Comparison of ENCODE assay signal across 1 cellular context in genomic region chr1:11908139-11909021, GRCh38.
TF ChIP-seq lines count a peak whose summit lies in the region.

No MANE protein-coding gene starts in this region.

TF ChIP-seq in K562, 482 proteins besides CTCF, POLR2A, EP300 and RAD21 (continued from another document and continues in another):
- TF ChIP-seq ATF6 (CRISPR knock-in tag; IDR thresholded peaks at IDR 0.05) (peak; percentile 54), RFX5 (IDR thresholded peaks at IDR 0.05; ENCODE audit: low read depth, low read length) (no peak), ZNF584 (CRISPR knock-in tag; IDR thresholded peaks at IDR 0.05; ENCODE audit: low read depth) (peak; percentile 89), GTF2A2 (tag; IDR thresholded peaks at IDR 0.05) (no peak), PTRF (tag; IDR thresholded peaks at IDR 0.05) (no peak), SMARCC2 (IDR thresholded peaks at IDR 0.05; ENCODE audit: low read depth) (peak; percentile 35; the same call in 1 of the 2 replicates), CUX1 (CRISPR knock-in tag; IDR thresholded peaks at IDR 0.05) (peak; percentile 95), ZNF224 (CRISPR knock-in tag; IDR thresholded peaks at IDR 0.05) (no peak; the same call in none of the 2 replicates), RAD51 (IDR thresholded peaks at IDR 0.05; ENCODE audit: borderline replicate concordance, low read depth) (peak; percentile 59; the same call in 1 of the 2 replicates), CREM (IDR thresholded peaks at IDR 0.05; ENCODE audit: low read depth) (peak; percentile 58), NFIC (IDR thresholded peaks at IDR 0.05) (peak; percentile 88), FOS (IDR thresholded peaks at IDR 0.05; ENCODE audit: extremely low read depth, insufficient read length) (no peak), ELF1 (tag; IDR thresholded peaks at IDR 0.05) (peak; percentile 84), ZNF507 (tag; conservative IDR thresholded peaks at IDR 0.05) (no peak), FOXJ3 (CRISPR knock-in tag; IDR thresholded peaks at IDR 0.05) (no peak), TAL1 (IDR thresholded peaks at IDR 0.05) (0 out of 2 replicates have a peak, but pooled peaks have one; percentile 38)
- TF ChIP-seq, protein P1, sequence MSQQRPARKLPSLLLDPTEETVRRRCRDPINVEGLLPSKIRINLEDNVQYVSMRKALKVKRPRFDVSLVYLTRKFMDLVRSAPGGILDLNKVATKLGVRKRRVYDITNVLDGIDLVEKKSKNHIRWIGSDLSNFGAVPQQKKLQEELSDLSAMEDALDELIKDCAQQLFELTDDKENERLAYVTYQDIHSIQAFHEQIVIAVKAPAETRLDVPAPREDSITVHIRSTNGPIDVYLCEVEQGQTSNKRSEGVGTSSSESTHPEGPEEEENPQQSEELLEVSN (IDR thresholded peaks at IDR 0.05; ENCODE audit: borderline replicate concordance in 1 of 2, extremely low read depth in 1 of 2, insufficient read depth in 1 of 2, insufficient read length in 1 of 2, low read depth in 1 of 2, low read length in 1 of 2, poor library complexity in 1 of 2, severe bottlenecking in 1 of 2), result peak; percentile 32 to 79
- TF ChIP-seq, protein P2, sequence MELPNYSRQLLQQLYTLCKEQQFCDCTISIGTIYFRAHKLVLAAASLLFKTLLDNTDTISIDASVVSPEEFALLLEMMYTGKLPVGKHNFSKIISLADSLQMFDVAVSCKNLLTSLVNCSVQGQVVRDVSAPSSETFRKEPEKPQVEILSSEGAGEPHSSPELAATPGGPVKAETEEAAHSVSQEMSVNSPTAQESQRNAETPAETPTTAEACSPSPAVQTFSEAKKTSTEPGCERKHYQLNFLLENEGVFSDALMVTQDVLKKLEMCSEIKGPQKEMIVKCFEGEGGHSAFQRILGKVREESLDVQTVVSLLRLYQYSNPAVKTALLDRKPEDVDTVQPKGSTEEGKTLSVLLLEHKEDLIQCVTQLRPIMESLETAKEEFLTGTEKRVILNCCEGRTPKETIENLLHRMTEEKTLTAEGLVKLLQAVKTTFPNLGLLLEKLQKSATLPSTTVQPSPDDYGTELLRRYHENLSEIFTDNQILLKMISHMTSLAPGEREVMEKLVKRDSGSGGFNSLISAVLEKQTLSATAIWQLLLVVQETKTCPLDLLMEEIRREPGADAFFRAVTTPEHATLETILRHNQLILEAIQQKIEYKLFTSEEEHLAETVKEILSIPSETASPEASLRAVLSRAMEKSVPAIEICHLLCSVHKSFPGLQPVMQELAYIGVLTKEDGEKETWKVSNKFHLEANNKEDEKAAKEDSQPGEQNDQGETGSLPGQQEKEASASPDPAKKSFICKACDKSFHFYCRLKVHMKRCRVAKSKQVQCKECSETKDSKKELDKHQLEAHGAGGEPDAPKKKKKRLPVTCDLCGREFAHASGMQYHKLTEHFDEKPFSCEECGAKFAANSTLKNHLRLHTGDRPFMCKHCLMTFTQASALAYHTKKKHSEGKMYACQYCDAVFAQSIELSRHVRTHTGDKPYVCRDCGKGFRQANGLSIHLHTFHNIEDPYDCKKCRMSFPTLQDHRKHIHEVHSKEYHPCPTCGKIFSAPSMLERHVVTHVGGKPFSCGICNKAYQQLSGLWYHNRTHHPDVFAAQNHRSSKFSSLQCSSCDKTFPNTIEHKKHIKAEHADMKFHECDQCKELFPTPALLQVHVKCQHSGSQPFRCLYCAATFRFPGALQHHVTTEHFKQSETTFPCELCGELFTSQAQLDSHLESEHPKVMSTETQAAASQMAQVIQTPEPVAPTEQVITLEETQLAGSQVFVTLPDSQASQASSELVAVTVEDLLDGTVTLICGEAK (IDR thresholded peaks at IDR 0.05), result peak; percentile 11; the same call in 1 of the 2 replicates
- TF ChIP-seq, protein P2 (CRISPR knock-in tag; IDR thresholded peaks at IDR 0.05), result peak; percentile 75
- TF ChIP-seq, protein P3, sequence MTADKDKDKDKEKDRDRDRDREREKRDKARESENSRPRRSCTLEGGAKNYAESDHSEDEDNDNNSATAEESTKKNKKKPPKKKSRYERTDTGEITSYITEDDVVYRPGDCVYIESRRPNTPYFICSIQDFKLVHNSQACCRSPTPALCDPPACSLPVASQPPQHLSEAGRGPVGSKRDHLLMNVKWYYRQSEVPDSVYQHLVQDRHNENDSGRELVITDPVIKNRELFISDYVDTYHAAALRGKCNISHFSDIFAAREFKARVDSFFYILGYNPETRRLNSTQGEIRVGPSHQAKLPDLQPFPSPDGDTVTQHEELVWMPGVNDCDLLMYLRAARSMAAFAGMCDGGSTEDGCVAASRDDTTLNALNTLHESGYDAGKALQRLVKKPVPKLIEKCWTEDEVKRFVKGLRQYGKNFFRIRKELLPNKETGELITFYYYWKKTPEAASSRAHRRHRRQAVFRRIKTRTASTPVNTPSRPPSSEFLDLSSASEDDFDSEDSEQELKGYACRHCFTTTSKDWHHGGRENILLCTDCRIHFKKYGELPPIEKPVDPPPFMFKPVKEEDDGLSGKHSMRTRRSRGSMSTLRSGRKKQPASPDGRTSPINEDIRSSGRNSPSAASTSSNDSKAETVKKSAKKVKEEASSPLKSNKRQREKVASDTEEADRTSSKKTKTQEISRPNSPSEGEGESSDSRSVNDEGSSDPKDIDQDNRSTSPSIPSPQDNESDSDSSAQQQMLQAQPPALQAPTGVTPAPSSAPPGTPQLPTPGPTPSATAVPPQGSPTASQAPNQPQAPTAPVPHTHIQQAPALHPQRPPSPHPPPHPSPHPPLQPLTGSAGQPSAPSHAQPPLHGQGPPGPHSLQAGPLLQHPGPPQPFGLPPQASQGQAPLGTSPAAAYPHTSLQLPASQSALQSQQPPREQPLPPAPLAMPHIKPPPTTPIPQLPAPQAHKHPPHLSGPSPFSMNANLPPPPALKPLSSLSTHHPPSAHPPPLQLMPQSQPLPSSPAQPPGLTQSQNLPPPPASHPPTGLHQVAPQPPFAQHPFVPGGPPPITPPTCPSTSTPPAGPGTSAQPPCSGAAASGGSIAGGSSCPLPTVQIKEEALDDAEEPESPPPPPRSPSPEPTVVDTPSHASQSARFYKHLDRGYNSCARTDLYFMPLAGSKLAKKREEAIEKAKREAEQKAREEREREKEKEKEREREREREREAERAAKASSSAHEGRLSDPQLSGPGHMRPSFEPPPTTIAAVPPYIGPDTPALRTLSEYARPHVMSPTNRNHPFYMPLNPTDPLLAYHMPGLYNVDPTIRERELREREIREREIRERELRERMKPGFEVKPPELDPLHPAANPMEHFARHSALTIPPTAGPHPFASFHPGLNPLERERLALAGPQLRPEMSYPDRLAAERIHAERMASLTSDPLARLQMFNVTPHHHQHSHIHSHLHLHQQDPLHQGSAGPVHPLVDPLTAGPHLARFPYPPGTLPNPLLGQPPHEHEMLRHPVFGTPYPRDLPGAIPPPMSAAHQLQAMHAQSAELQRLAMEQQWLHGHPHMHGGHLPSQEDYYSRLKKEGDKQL (CRISPR knock-in tag; IDR thresholded peaks at IDR 0.05; ENCODE audit: borderline replicate concordance), result no peak; the same call in 1 of the 2 replicates
- TF ChIP-seq, protein P4, sequence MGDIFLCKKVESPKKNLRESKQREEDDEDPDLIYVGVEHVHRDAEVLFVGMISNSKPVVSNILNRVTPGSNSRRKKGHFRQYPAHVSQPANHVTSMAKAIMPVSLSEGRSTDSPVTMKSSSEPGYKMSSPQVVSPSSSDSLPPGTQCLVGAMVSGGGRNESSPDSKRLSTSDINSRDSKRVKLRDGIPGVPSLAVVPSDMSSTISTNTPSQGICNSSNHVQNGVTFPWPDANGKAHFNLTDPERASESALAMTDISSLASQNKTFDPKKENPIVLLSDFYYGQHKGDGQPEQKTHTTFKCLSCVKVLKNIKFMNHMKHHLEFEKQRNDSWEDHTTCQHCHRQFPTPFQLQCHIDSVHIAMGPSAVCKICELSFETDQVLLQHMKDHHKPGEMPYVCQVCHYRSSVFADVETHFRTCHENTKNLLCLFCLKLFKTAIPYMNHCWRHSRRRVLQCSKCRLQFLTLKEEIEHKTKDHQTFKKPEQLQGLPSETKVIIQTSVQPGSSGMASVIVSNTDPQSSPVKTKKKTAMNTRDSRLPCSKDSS (IDR thresholded peaks at IDR 0.05; ENCODE audit: low read depth, partially characterized antibody), result no peak
- TF ChIP-seq, protein P5, sequence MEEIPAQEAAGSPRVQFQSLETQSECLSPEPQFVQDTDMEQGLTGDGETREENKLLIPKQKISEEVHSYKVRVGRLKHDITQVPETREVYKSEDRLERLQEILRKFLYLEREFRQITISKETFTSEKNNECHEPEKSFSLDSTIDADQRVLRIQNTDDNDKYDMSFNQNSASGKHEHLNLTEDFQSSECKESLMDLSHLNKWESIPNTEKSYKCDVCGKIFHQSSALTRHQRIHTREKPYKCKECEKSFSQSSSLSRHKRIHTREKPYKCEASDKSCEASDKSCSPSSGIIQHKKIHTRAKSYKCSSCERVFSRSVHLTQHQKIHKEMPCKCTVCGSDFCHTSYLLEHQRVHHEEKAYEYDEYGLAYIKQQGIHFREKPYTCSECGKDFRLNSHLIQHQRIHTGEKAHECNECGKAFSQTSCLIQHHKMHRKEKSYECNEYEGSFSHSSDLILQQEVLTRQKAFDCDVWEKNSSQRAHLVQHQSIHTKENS (CRISPR knock-in tag; IDR thresholded peaks at IDR 0.05), result peak; percentile 97
- TF ChIP-seq, protein P6, sequence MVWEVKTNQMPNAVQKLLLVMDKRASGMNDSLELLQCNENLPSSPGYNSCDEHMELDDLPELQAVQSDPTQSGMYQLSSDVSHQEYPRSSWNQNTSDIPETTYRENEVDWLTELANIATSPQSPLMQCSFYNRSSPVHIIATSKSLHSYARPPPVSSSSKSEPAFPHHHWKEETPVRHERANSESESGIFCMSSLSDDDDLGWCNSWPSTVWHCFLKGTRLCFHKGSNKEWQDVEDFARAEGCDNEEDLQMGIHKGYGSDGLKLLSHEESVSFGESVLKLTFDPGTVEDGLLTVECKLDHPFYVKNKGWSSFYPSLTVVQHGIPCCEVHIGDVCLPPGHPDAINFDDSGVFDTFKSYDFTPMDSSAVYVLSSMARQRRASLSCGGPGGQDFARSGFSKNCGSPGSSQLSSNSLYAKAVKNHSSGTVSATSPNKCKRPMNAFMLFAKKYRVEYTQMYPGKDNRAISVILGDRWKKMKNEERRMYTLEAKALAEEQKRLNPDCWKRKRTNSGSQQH (CRISPR knock-in tag; IDR thresholded peaks at IDR 0.05), result peak; percentile 100
